ENCODE assay signal across 8 cellular contexts in genomic region chr3:119676771-119677640, GRCh38. TPM values are rescaled to one million over a fixed set of nuclear protein-coding genes. Genes with fewer than 3 reads are reported as not detected.
DNase-seq lines count a peak whose midpoint lies in the region; ATAC-seq, FAIRE-seq and TF ChIP-seq lines count a peak whose summit lies in the region.

TSS of gene COX17 (minus strand) at chr3:119677406. CDS start at chr3:119677310, 96 bp downstream.

- intact Hi-C loops in Calu3 (cut with micrococcal nuclease; ENCODE audit: unreplicated experiment): loop anchor here (10.0 kb wide), 1 partner anchor 212 kb away; the partner anchor contains the start of genes POGLUT1 and TMEM39A
- intact Hi-C loops in endothelial cell of umbilical vein (cut with micrococcal nuclease): loop anchor here (1.0 to 2.0 kb wide), 6 partner anchors 40 to 416 kb away; partner anchors contain the start of genes ADPRH and TIMMDC1

- DNase-seq in Calu3 (peak; percentile 93), HuH-7 (ENCODE audit: low spot score) (peak; percentile 98), endothelial cell of umbilical vein (ENCODE audit: low read depth, low spot score) (peak; percentile 93), midbrain (lab: John Stamatoyannopoulos, UW) (peak; percentile 92)
- DNase-seq in activated CD8-positive, alpha-beta memory T cell treated with anti-CD3 and anti-CD28 coated beads, Interleukin-2, amount 50 U/mL, for 48 hours: peak; percentile 94
- peak; percentile 91 to 92 for DNase-seq in stimulated activated CD8-positive, alpha-beta memory T cell treated with anti-CD3 and anti-CD28 coated beads, Interleukin-2, amount 100 ng/mL, for 1 hour (ENCODE audit: low read depth in 2 of 2)

- no peaks in the 10 kb centered on the region for H3K9me1 ChIP-seq in endothelial cell of umbilical vein (replicated peaks; ENCODE audit: control insufficient read depth, extremely low read depth, insufficient read depth, low read length)

- peaks cover 13% of the 10 kb centered on the region for H3K36me3 Mint-ChIP-seq in Calu3 (ENCODE audit: insufficient read depth, unreplicated experiment)

- H3K4me1 Mint-ChIP-seq in Calu3 (ENCODE audit: low read depth, unreplicated experiment): no peaks in the 10 kb centered on the region

- peak within 1 kb of the TSS; percentile 92 for H3K27ac ChIP-seq in OCI-LY3 (ENCODE audit: low read length)
- peak within 1 kb of the TSS; percentile 62 for H3K27ac ChIP-seq in endothelial cell of umbilical vein (ENCODE audit: insufficient read depth, low read depth, low read length)

- POLR2A ChIA-PET in endothelial cell of umbilical vein (lab: Charles Lee): interaction anchor here (0.6 to 0.7 kb wide), 3 partner anchors 17 to 159 kb away, joined by 4 read pairs; partner anchors contain the start of genes PLA1A and POPDC2

- TF ChIP-seq CTCF in Calu3 (IDR thresholded peaks at IDR 0.05; ENCODE audit: unreplicated experiment): no peak
- TF ChIP-seq CTCF in OCI-LY3 (IDR thresholded peaks at IDR 0.05; ENCODE audit: low read depth, low read length): no peak
- TF ChIP-seq CTCF in endothelial cell of umbilical vein (IDR thresholded peaks at IDR 0.05; ENCODE audit: extremely low read depth in 1 of 2, insufficient read depth in 1 of 2, low read depth in 1 of 2, low read length in 2 of 2): no peak

- peak within 1 kb of the TSS; percentile 94 for H3K27ac Mint-ChIP-seq in Calu3 (ENCODE audit: unreplicated experiment)

- H3K36me3 ChIP-seq in OCI-LY3 (replicated peaks; ENCODE audit: low read depth, low read length): peaks cover 34% of the 10 kb centered on the region
- H3K36me3 ChIP-seq in endothelial cell of umbilical vein (ENCODE audit: control insufficient read depth in 2 of 2, extremely low read depth in 1 of 2, insufficient read depth in 2 of 2, low read length in 2 of 2): peaks cover 0 to 4% of the 10 kb centered on the region in 2 experiments

- H3K9me3 Mint-ChIP-seq in Calu3 (ENCODE audit: low read depth, unreplicated experiment): no peaks in the 10 kb centered on the region

- no peaks in the 10 kb centered on the region for H3K9me3 ChIP-seq in OCI-LY3 (ENCODE audit: insufficient read depth, low read length)
- H3K9me3 ChIP-seq in endothelial cell of umbilical vein (replicated peaks; ENCODE audit: control insufficient read depth, insufficient read depth, low read length): no peaks in the 10 kb centered on the region

- H3K27me3 Mint-ChIP-seq in Calu3 (ENCODE audit: unreplicated experiment): no peaks in the 10 kb centered on the region

- peak within 1 kb of the TSS; percentile 76 for H3K4me3 Mint-ChIP-seq in Calu3 (ENCODE audit: low read depth, unreplicated experiment)

- BruUV-seq in Calu3 (replicated peaks; lab: Mats Ljungman, UMichigan) (no TSS peak), endothelial cell of umbilical vein (replicated peaks; lab: Mats Ljungman, UMichigan) (no TSS peak)

- H3K27me3 ChIP-seq in OCI-LY3 (ENCODE audit: low read depth, low read length) (no peaks in the 10 kb centered on the region), endothelial cell of umbilical vein (ENCODE audit: control insufficient read depth in 2 of 2, insufficient read depth in 2 of 2, low read length in 2 of 2) (no peaks in the 10 kb centered on the region)

- FAIRE-seq in endothelial cell of umbilical vein (lab: Jason Lieb, UNC): peak; percentile 80

- H4K20me1 ChIP-seq in OCI-LY3 (ENCODE audit: insufficient read depth, low read length) (no peaks in the 10 kb centered on the region), endothelial cell of umbilical vein (replicated peaks; ENCODE audit: control insufficient read depth, extremely low read depth, insufficient read depth, low read length) (no peaks in the 10 kb centered on the region)

- peak within 1 kb of the TSS; percentile 96 for H3K9ac ChIP-seq in OCI-LY3 (ENCODE audit: low read length)
- H3K9ac ChIP-seq in endothelial cell of umbilical vein (replicated peaks; ENCODE audit: extremely low read depth, insufficient read depth, low read length): peak within 1 kb of the TSS; percentile 86

- H3K4me2 ChIP-seq in OCI-LY3 (ENCODE audit: low read length) (peak within 1 kb of the TSS; percentile 91), endothelial cell of umbilical vein (ENCODE audit: insufficient read depth, low read length) (peak within 1 kb of the TSS; percentile 80)

- peak; percentile 91 for ATAC-seq in GM21515 (IDR thresholded peaks at IDR 0.05; ENCODE audit: unreplicated experiment)

- peaks cover 40% of the 10 kb centered on the region for H3K79me2 ChIP-seq in OCI-LY3 (ENCODE audit: low read length)
- peaks cover 4% of the 10 kb centered on the region for H3K79me2 ChIP-seq in endothelial cell of umbilical vein (ENCODE audit: control insufficient read depth, insufficient read depth, low read length)

- H3K4me1 ChIP-seq in OCI-LY3 (ENCODE audit: low read length) (peaks cover 23% of the 10 kb centered on the region), endothelial cell of umbilical vein (ENCODE audit: control insufficient read depth, extremely low read depth, insufficient read depth, low read length) (peaks cover 15% of the 10 kb centered on the region)

- peak; percentile 21 for TF ChIP-seq POLR2A in endothelial cell of umbilical vein (IDR thresholded peaks at IDR 0.05; ENCODE audit: low read depth, low read length)

- CTCF ChIA-PET in Calu3 (lab: Charles Lee): no interaction called here
- CTCF ChIA-PET in endothelial cell of umbilical vein (lab: Charles Lee): interaction anchor here (0.6 to 2.2 kb wide), 12 partner anchors 13 to 436 kb away, joined by 3 to 9 read pairs (median 4); partner anchors contain the start of genes B4GALT4 and TMEM39A

- peak within 1 kb of the TSS; percentile 97 for H3K4me3 ChIP-seq in OCI-LY3 (ENCODE audit: low read length)
- H3K4me3 ChIP-seq in endothelial cell of umbilical vein (replicated peaks in 1 of 3; ENCODE audit: insufficient read depth in 1 of 3, low read depth in 1 of 3, low read length in 3 of 3): peak within 1 kb of the TSS; percentile 71 to 88 (median 75)

- dilution Hi-C loops in endothelial cell of umbilical vein (cut with MboI; ENCODE audit: extremely low pct_ligation_motif_present, low sequenced_read_pairs): no loop called here

- H2AFZ ChIP-seq in OCI-LY3 (ENCODE audit: low read depth, low read length): peak within 1 kb of the TSS; percentile 20
- peak within 1 kb of the TSS; percentile 95 for H2AFZ ChIP-seq in endothelial cell of umbilical vein (ENCODE audit: low read depth, low read length)

TF ChIP-seq in endothelial cell of umbilical vein, 7 proteins besides CTCF, POLR2A, EP300 and RAD21:
- TF ChIP-seq POLR2AphosphoS5 (IDR thresholded peaks at IDR 0.05; ENCODE audit: insufficient read depth, low read depth, low read length): peak; percentile 51
- TF ChIP-seq MAX (IDR thresholded peaks at IDR 0.05; ENCODE audit: insufficient read depth, insufficient read length): no peak
- no peak for TF ChIP-seq JUN (IDR thresholded peaks at IDR 0.05; ENCODE audit: borderline replicate concordance, insufficient read depth, insufficient read length, low read depth)

RNA-seq across cellular contexts. Expression of gene COX17, which starts in this region (rescaled TPM):
- total RNA-seq in Calu3 (2022): 48.4 and 51.3 TPM in 2 replicates
- total RNA-seq in endothelial cell of umbilical vein: 31.3 and 37.6 TPM in 2 replicates
- 15.3 and 19.8 TPM in 2 replicates for polyA plus RNA-seq in endothelial cell of umbilical vein
- 29.5 and 31.5 TPM in 2 replicates for polyA plus RNA-seq in endothelial cell of umbilical vein (2011; cell fraction: cytosol; rRNA removed)
- 7.1 and 10.8 TPM in 2 replicates for polyA plus RNA-seq in endothelial cell of umbilical vein (2011; cell fraction: nucleus; rRNA removed)
- polyA plus RNA-seq in endothelial cell of umbilical vein (2012): 34.2 and 44.9 TPM in 2 replicates
- polyA minus RNA-seq in endothelial cell of umbilical vein: 9.2 and 9.8 TPM in 2 replicates
- polyA minus RNA-seq in endothelial cell of umbilical vein (2011; cell fraction: cytosol; rRNA and poly(A)+ RNA removed): 19.5 TPM
- polyA minus RNA-seq in endothelial cell of umbilical vein (2011; cell fraction: nucleus; rRNA and poly(A)+ RNA removed): 11.0 and 11.2 TPM in 2 replicates

Comparison
In these comparisons a context has a peak if more than half of its experiments do, and no peak if none do; other contexts are left out.
1. Peak in every context shown above with its lines: DNase-seq, ATAC-seq, H3K4me3 ChIP-seq and H3K27ac ChIP-seq.